In the genomic region with DNA sequence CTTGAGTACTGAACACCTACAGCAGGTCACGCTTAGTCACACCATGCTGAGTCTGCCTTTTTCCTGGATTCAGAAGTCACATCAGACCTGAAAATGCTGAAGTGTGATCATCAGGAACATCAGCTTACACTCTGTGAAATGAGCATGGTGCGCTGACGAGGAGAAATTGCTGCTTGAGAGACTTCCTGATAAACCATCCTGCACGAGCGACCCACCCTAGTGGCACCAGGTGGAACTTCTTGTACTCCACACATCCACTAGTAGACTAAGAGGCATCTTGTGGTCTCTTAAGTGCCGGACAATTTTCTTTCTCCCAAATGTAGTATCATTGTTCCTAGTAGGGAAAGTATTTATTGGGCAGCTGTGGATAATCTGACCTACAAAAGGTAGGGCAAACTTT, we compare ENCODE assay signal across 8 cellular contexts. TPM values are rescaled to one million over a fixed set of nuclear protein-coding genes. Genes with fewer than 3 reads are reported as not detected.
A peak's percentile ranks its signal among the peaks of the same experiment; 100 is the strongest.
DNase-seq lines count a peak whose midpoint lies in the region; ATAC-seq, FAIRE-seq and TF ChIP-seq lines count a peak whose summit lies in the region.

No MANE protein-coding gene starts in this region.

- no peak overlapping the region for H3K4me3 ChIP-seq in pancreas

- H3K27me3 Mint-ChIP-seq in T-helper 2 cell treated with Interferon-gamma antibody and Interleukin-4, amounts not matched to agents 5 μg/mL and 100 μg/mL, for 36 hours (ENCODE audit: low read depth), result no peaks in the 10 kb centered on the region

- TF ChIP-seq CTCF in pancreas (IDR thresholded peaks at IDR 0.05), result peak in 1 of 4 donors; percentile 21

- no peaks in the 10 kb centered on the region for H3K4me1 ChIP-seq in pancreas

- ATAC-seq in pancreas (peak in 3 of 4 donors; percentile 55 to 78 (median 78)), GM19452 (IDR thresholded peaks at IDR 0.05; ENCODE audit: unreplicated experiment) (no peak), GM19467 (IDR thresholded peaks at IDR 0.05; ENCODE audit: unreplicated experiment) (no peak)

- DNase-seq in stimulated activated CD4-positive, alpha-beta T cell treated with anti-CD3 and anti-CD28 coated beads, Interleukin-15, amount 100 ng/mL, for 24 hours, result peak; percentile 21
- no peak for DNase-seq in stimulated activated CD4-positive, alpha-beta T cell treated with anti-CD3 and anti-CD28 coated beads, Interleukin-4, amount 100 ng/mL, for 4 hours
- DNase-seq in NCI-H1694 (lab: John Stamatoyannopoulos, UW) (peak; percentile 50), dermis blood vessel endothelial cell (peak; percentile 31), pancreas (peak in 2 of 6 donors; percentile 17 to 28)
- DNase-seq in T-helper 2 cell treated with Interferon-gamma antibody and Interleukin-4, amounts not matched to agents 5 μg/mL and 100 μg/mL, for 36 hours (ENCODE audit: low spot score), result no peak

- H3K27me3 ChIP-seq in pancreas, result no peaks in the 10 kb centered on the region

- no peaks in the 10 kb centered on the region for H3K9me3 Mint-ChIP-seq in T-helper 2 cell treated with Interferon-gamma antibody and Interleukin-4, amounts not matched to agents 5 μg/mL and 100 μg/mL, for 36 hours

- 87 to 88% methylated on average over 6 of the region's 6 CpGs for WGBS in pancreas, 2 donors

- H3K27ac Mint-ChIP-seq in T-helper 2 cell treated with Interferon-gamma antibody and Interleukin-4, amounts not matched to agents 5 μg/mL and 100 μg/mL, for 36 hours, result no peak overlapping the region

- no peak overlapping the region for H3K4me3 Mint-ChIP-seq in T-helper 2 cell treated with Interferon-gamma antibody and Interleukin-4, amounts not matched to agents 5 μg/mL and 100 μg/mL, for 36 hours

- H3K36me3 Mint-ChIP-seq in T-helper 2 cell treated with Interferon-gamma antibody and Interleukin-4, amounts not matched to agents 5 μg/mL and 100 μg/mL, for 36 hours (ENCODE audit: low read depth), result peaks cover 32% of the 10 kb centered on the region

- peaks cover 5 to 47% (median 29%) of the 10 kb centered on the region in 3 donors for H3K36me3 ChIP-seq in pancreas

- H3K27ac ChIP-seq in pancreas, result no peak overlapping the region

- FAIRE-seq in pancreas (lab: Jason Lieb, UNC), result no peak

- H3K4me1 Mint-ChIP-seq in T-helper 2 cell treated with Interferon-gamma antibody and Interleukin-4, amounts not matched to agents 5 μg/mL and 100 μg/mL, for 36 hours (ENCODE audit: low read depth), result peaks cover 2% of the 10 kb centered on the region

- intact Hi-C loops in pancreas (cut with DNase I), result no loop called here

- no peaks in the 10 kb centered on the region for H3K9me3 ChIP-seq in pancreas

RNA-seq across cellular contexts. Expression of gene MRLN, which starts 51.8 kb away (rescaled TPM):
- not detected in 2 replicates for total RNA-seq in dermis blood vessel endothelial cell
- 1 to 10 TPM in 4 of 6 donors, not detected in 2; 1.3 to 2.1 (median 1.4) TPM for total RNA-seq in pancreas
- polyA plus RNA-seq in pancreas, result 10 to 100 TPM; 13.3 to 30.5 TPM

Comparison
In these comparisons a context has a peak if more than half of its experiments do, and no peak if none do; other contexts are left out.
1. DNase-seq: peak in stimulated activated CD4-positive, alpha-beta T cell treated with anti-CD3 and anti-CD28 coated beads, Interleukin-15, amount 100 ng/mL, for 24 hours (single experiment), NCI-H1694 (single experiment) and dermis blood vessel endothelial cell (single experiment); none in stimulated activated CD4-positive, alpha-beta T cell treated with anti-CD3 and anti-CD28 coated beads, Interleukin-4, amount 100 ng/mL, for 4 hours (0 of 2) and T-helper 2 cell treated with Interferon-gamma antibody and Interleukin-4, amounts not matched to agents 5 μg/mL and 100 μg/mL, for 36 hours (single experiment).
2. ATAC-seq: peak in pancreas (3 of 4); none in GM19452 (single experiment) and GM19467 (single experiment).